Comparison of ENCODE assay signal across 8 cellular contexts in genomic region chr9:106862115-106862945, GRCh38. TPM values are rescaled to one million over a fixed set of nuclear protein-coding genes. Genes with fewer than 3 reads are reported as not detected.
A peak's percentile ranks its signal among the peaks of the same experiment; 100 is the strongest.
DNase-seq lines count a peak whose midpoint lies in the region; ATAC-seq and TF ChIP-seq lines count a peak whose summit lies in the region.

No MANE protein-coding gene starts in this region.

- ATAC-seq in HG03439 (IDR thresholded peaks at IDR 0.05; ENCODE audit: unreplicated experiment) (no peak), HG03135 (IDR thresholded peaks at IDR 0.05; ENCODE audit: unreplicated experiment) (no peak)

- H3K4me1 ChIP-seq in skeletal muscle tissue (ENCODE audit: control insufficient read depth in 3 of 3, insufficient read depth in 3 of 3, low read length in 3 of 3) = peaks cover 9 to 20% (median 15%) of the 10 kb centered on the region in 3 donors

- DNase-seq in NCI-H1417 (lab: John Stamatoyannopoulos, UW) (peak; percentile 17 to 86 (median 85)), NCI-H1417 treated with DMSO at 0.1 percent for 48 hours (lab: John Stamatoyannopoulos, UW) (no peak), MV-4-11 (lab: John Stamatoyannopoulos, UW) (peak; percentile 2), astrocyte of the cerebellum (ENCODE audit: low read depth) (no peak)

- in situ Hi-C loops in astrocyte of the cerebellum (cut with HindIII; ENCODE audit: low sequenced_read_pairs) = loop anchor here (5.0 kb wide), 1 partner anchor 60 kb away; no protein-coding TSS in a partner anchor

- H3K27ac ChIP-seq in skeletal muscle tissue (ENCODE audit: low read depth, low read length) = peak overlapping the region; percentile 82

- H3K9me3 ChIP-seq in iPS-18c (ENCODE audit: control insufficient read depth, insufficient read depth, low read length) (no peaks in the 10 kb centered on the region), skeletal muscle tissue (ENCODE audit: control insufficient read depth in 3 of 3, low read length in 3 of 3) (no peaks in the 10 kb centered on the region)

- H3K4me3 ChIP-seq in astrocyte of the cerebellum (ENCODE audit: low read depth, low read length) (peak overlapping the region; percentile 78), iPS-18c (ENCODE audit: insufficient read depth, low read depth, low read length) (peak overlapping the region; percentile 73), skeletal muscle tissue (ENCODE audit: low read length in 3 of 3) (peak overlapping the region; percentile 90 to 98 (median 93))

- H3K36me3 ChIP-seq in skeletal muscle tissue (ENCODE audit: control insufficient read depth in 3 of 3, insufficient read depth in 3 of 3, low read length in 3 of 3) = no peaks in the 10 kb centered on the region

- no peaks in the 10 kb centered on the region for H3K27me3 ChIP-seq in skeletal muscle tissue (ENCODE audit: control insufficient read depth in 3 of 3, insufficient read depth in 3 of 3, low read length in 3 of 3)

- no peak for TF ChIP-seq CTCF in astrocyte of the cerebellum (IDR thresholded peaks at IDR 0.05; ENCODE audit: low read depth, low read length, missing control alignments)

- peak overlapping the region; percentile 85 to 93 (median 90) for H3K9ac ChIP-seq in skeletal muscle tissue (ENCODE audit: low read depth in 1 of 3, low read length in 3 of 3)

RNA-seq across cellular contexts. Expression of gene ZNF462, which starts 0.6 kb away (rescaled TPM):
- total RNA-seq in skeletal muscle tissue = 28.7 TPM

Comparison
In these comparisons a context has a peak if more than half of its experiments do, and no peak if none do; other contexts are left out.
1. DNase-seq: peak in NCI-H1417 (3 of 3) and MV-4-11 (single experiment); none in NCI-H1417 treated with DMSO at 0.1 percent for 48 hours (single experiment) and astrocyte of the cerebellum (single experiment).
2. Peak in every context shown above with its lines, with median percentiles within 50 percentile points of each other: H3K4me3 ChIP-seq.